In genomic region chr2:178592655-178593054, GRCh38 we compare ENCODE assay signal across 26 cellular contexts.
"Had no signal": no experiment of that assay in that cellular context is flagged by ENCODE, and none has a peak within 500 bp of the region (broad histone marks: within the 10 kb centered on the region; RNA-seq: fewer than 3 reads in every experiment).

No MANE protein-coding gene starts in this region.

- H2AFZ ChIP-seq: PC-9 had no signal

- H3K4me3 ChIP-seq: ascending aorta, PC-9 had no signal

- H3K9me3 ChIP-seq: ascending aorta had no signal

- H3K27me3 ChIP-seq: ascending aorta had no signal

- H3K27ac ChIP-seq: ascending aorta, PC-9 had no signal

- H3K4me1 ChIP-seq: ascending aorta had no signal

- H3K4me2 ChIP-seq: PC-9 had no signal

- ATAC-seq: activated CD8-positive, alpha-beta T cell treated with anti-CD3 and anti-CD28 coated beads for 36 hours; activated T-cell treated with anti-CD3 and anti-CD28 coated beads, Interleukin-2, amount 50 U/mL, for 72 hours; activated T-helper 17 cell treated with anti-CD3 and anti-CD28 coated beads, Interleukin-2, amount 50 U/mL, for 72 hours had no signal

- DNase-seq: activated CD4-positive, alpha-beta T cell treated with anti-CD3 and anti-CD28 coated beads, Interleukin-2, amount 10 ng/mL, durations not matched to agents 24 days and 14 days; activated CD4-positive, alpha-beta T cell treated with anti-CD3 and anti-CD28 coated beads, Interleukin-2, amount 50 U/mL, for 4 hours; activated CD8-positive, alpha-beta T cell treated with anti-CD3 and anti-CD28 coated beads for 36 hours; activated effector memory CD4-positive, alpha-beta T cell treated with anti-CD3 and anti-CD28 coated beads, Interleukin-2, amount 50 U/mL, for 16 hours; activated naive CD4-positive, alpha-beta T cell; activated naive CD4-positive, alpha-beta T cell treated with anti-CD3 and anti-CD28 coated beads, Interleukin-2, amount 50 U/mL, for 16 hours; activated naive CD8-positive, alpha-beta T cell treated with anti-CD3 and anti-CD28 coated beads for 36 hours; activated T-cell treated with anti-CD3 and anti-CD28 coated beads, Interleukin-2, amount 50 U/mL, for 1 hour; activated T-cell treated with anti-CD3 and anti-CD28 coated beads, Interleukin-2, amount 50 U/mL, for 72 hours; amniotic stem cell; Karpas-422; NCI-H1048; NCI-H1105 treated with DMSO at 0.1 percent for 48 hours; NCI-H1436; NCI-H1694; NCI-H2029; NCI-H345; NCI-H524 treated with DMSO at 0.1 percent for 48 hours; PC-9; Right ventricle myocardium superior; SW 1271; T-helper 1 cell; T-helper 2 cell; T-helper 9 cell had no signal
